Comparison of ENCODE assay signal across 21 cellular contexts in genomic region chr1:226476657-226477319, GRCh38.
DNase-seq lines count a peak whose midpoint lies in the region; ATAC-seq lines count a peak whose summit lies in the region.
"Had no signal": no experiment of that assay in that cellular context is flagged by ENCODE, and none has a peak within 500 bp of the region (broad histone marks: within the 10 kb centered on the region; RNA-seq: fewer than 3 reads in every experiment).

No MANE protein-coding gene starts in this region.

- intact Hi-C loops in left colon (cut with DNase I, micrococcal nuclease): no loop called here

- H3K4me2 ChIP-seq in Karpas-422 (ENCODE audit: low read depth, low read length, poor library complexity, severe bottlenecking): peak overlapping the region; percentile 52
- H3K4me2 ChIP-seq: GM23338, KMS-11 had no signal

- H3K4me1 ChIP-seq in Karpas-422 (ENCODE audit: low read length): peaks cover 38% of the 10 kb centered on the region
- H3K4me1 ChIP-seq: ascending aorta, psoas muscle, tibial nerve had no signal

- H3K9ac ChIP-seq in Karpas-422 (ENCODE audit: low read length): peak overlapping the region; percentile 35
- H3K9ac ChIP-seq: KMS-11 had no signal

- peak overlapping the region; percentile 50; the same call in 1 of the 2 replicates for H2AFZ ChIP-seq in Karpas-422 (ENCODE audit: low read length)
- H2AFZ ChIP-seq: GM23338 had no signal

- peak overlapping the region; percentile 68 for H3K27ac ChIP-seq in Karpas-422 (ENCODE audit: low read length)
- H3K27ac ChIP-seq: ascending aorta, epithelial cell of prostate, KMS-11, psoas muscle, tibial nerve had no signal

- peak; percentile 34 for ATAC-seq in left colon
- ATAC-seq in GM21786 (IDR thresholded peaks at IDR 0.05; ENCODE audit: unreplicated experiment): no peak
- ATAC-seq: activated naive CD4-positive, alpha-beta T cell treated with anti-CD3 and anti-CD28 coated beads, Interleukin-2, amount 50 U/mL, for 72 hours; GM23338; psoas muscle; Right ventricle myocardium inferior had no signal

- no peaks in the 10 kb centered on the region for H3K9me3 ChIP-seq in Karpas-422 (ENCODE audit: low read length)
- H3K9me3 ChIP-seq: ascending aorta, psoas muscle, tibial nerve had no signal

- H4K20me1 ChIP-seq in Karpas-422 (ENCODE audit: insufficient read depth, low read depth, low read length): no peaks in the 10 kb centered on the region

- no peaks in the 10 kb centered on the region for H3K27me3 ChIP-seq in Karpas-422 (ENCODE audit: low read length)
- H3K27me3 ChIP-seq: ascending aorta, tibial nerve had no signal

- no peaks in the 10 kb centered on the region for H3K79me2 ChIP-seq in Karpas-422 (ENCODE audit: low read length)

- H3K9me2 ChIP-seq in Karpas-422 (replicated peaks; ENCODE audit: insufficient read depth, low read length): no peaks in the 10 kb centered on the region

- H3K36me3 ChIP-seq in Karpas-422 (ENCODE audit: insufficient read depth, low read length): no peaks in the 10 kb centered on the region
- H3K36me3 ChIP-seq: ascending aorta, tibial nerve had no signal

- DNase-seq in Karpas-422 (peak; percentile 92), NOMO-1 (lab: John Stamatoyannopoulos, UW; ENCODE audit: unreplicated experiment in 2 of 2) (peak; percentile 34 to 59), SIG-M5 treated with dmso at 0.1 percent for 504 hours (lab: John Stamatoyannopoulos, UW; ENCODE audit: unreplicated experiment) (peak; percentile 74), left colon (no peak), KG1 (lab: John Stamatoyannopoulos, UW) (no peak), amygdala (lab: John Stamatoyannopoulos, UW) (no peak)
- DNase-seq: activated CD4-positive, alpha-beta memory T cell treated with anti-CD3 and anti-CD28 coated beads, Interleukin-2, amount 10 ng/mL, durations not matched to agents 7 days and 5 days; central memory CD4-positive, alpha-beta T cell; head of caudate nucleus; NCI-H2081 treated with DMSO at 0.1 percent for 48 hours; NCI-H510A; psoas muscle; T1000 had no signal

- H3K4me3 ChIP-seq in Karpas-422 (ENCODE audit: low read length): peak overlapping the region; percentile 17; the same call in 1 of the 2 replicates
- H3K4me3 ChIP-seq: ascending aorta, GM23338, psoas muscle, tibial nerve had no signal

Comparison
In these comparisons a context has a peak if more than half of its experiments do, and no peak if none do; other contexts are left out.
1. DNase-seq: peak in Karpas-422 (single experiment), NOMO-1 (2 of 2) and SIG-M5 treated with dmso at 0.1 percent for 504 hours (single experiment); none in left colon (0 of 2), KG1 (single experiment) and amygdala (0 of 56).